Comparison of ENCODE assay signal across 8 cellular contexts in genomic region chr12:109777544-109777943, GRCh38.
DNase-seq lines count a peak whose midpoint lies in the region; ATAC-seq lines count a peak whose summit lies in the region.

No MANE protein-coding gene starts in this region.

- ATAC-seq in HG02852 (IDR thresholded peaks at IDR 0.05; ENCODE audit: unreplicated experiment), result no peak

- DNase-seq in activated T-cell treated with anti-CD3 and anti-CD28 coated beads for 24 hours (ENCODE audit: low read depth) (peak; percentile 7), NCI-H2196 (lab: John Stamatoyannopoulos, UW; ENCODE audit: unreplicated experiment) (peak; percentile 59), left kidney (ENCODE audit: low read depth, low spot score) (peak; percentile 14), hippocampal formation (lab: John Stamatoyannopoulos, UW) (no peak), NCI-H128 (lab: John Stamatoyannopoulos, UW; ENCODE audit: unreplicated experiment) (no peak)
- DNase-seq in activated T-cell treated with anti-CD3 and anti-CD28 coated beads, Interleukin-2, amount 50 U/mL, for 1 hour, result no peak
- DNase-seq in activated T-cell treated with anti-CD3 and anti-CD28 coated beads, Interleukin-2, amount 50 U/mL, for 48 hours, result peak; percentile 35 to 51

Comparison
In these comparisons a context has a peak if more than half of its experiments do, and no peak if none do; other contexts are left out.
1. DNase-seq: peak in activated T-cell treated with anti-CD3 and anti-CD28 coated beads for 24 hours (single experiment), NCI-H2196 (single experiment), activated T-cell treated with anti-CD3 and anti-CD28 coated beads, Interleukin-2, amount 50 U/mL, for 48 hours (2 of 2) and left kidney (single experiment); none in activated T-cell treated with anti-CD3 and anti-CD28 coated beads, Interleukin-2, amount 50 U/mL, for 1 hour (single experiment), hippocampal formation (0 of 2) and NCI-H128 (single experiment).